In the genomic region with DNA sequence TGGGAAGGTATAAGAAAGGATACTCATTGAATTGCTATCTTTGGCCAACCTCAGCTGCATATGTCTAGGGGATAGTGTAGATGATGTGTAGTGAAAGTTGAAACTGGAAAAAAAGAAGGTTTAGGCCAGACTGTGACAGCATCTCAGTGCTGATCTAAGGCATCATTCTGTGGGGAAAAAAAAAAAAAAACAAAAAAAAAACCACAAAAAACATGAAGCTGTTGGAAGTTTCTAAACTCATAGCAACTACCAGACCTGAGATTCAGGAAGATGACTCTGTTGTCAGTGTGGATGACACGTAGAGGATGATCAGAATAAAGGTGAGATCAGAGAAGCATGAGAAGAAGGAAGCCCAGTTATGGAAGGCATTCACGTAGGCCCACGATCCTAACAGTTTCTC, we compare ENCODE assay signal across 27 cellular contexts.
DNase-seq lines count a peak whose midpoint lies in the region; ATAC-seq, FAIRE-seq and TF ChIP-seq lines count a peak whose summit lies in the region.
"Had no signal": no experiment of that assay in that cellular context is flagged by ENCODE, and none has a peak within 500 bp of the region (broad histone marks: within the 10 kb centered on the region; RNA-seq: fewer than 3 reads in every experiment).

No MANE protein-coding gene starts in this region.

- no peak overlapping the region for H3K9ac ChIP-seq in K562 (ENCODE audit: insufficient read depth in 1 of 2, low read depth in 2 of 2, low read length in 2 of 2)
- H3K9ac ChIP-seq: SK-N-SH had no signal

- TF ChIP-seq CTCF in K562 (IDR thresholded peaks at IDR 0.05 in 2 of 3, conservative IDR thresholded peaks at IDR 0.05 in 1 of 3; ENCODE audit: insufficient read depth in 2 of 3, low read depth in 1 of 3, low read length in 3 of 3) (no peak), mucosa of descending colon (IDR thresholded peaks at IDR 0.05) (no peak)

- BruUV-seq in K562 (replicated peaks; lab: Mats Ljungman, UMichigan) = no TSS peak

- H3K4me1 Mint-ChIP-seq in T-helper 1 cell treated with Interleukin-12 subunit alpha and Interleukin-12 subunit beta and Interleukin-4 antibody, amounts not matched to agents 30 μg/mL and 1 μg/mL, for 36 hours (ENCODE audit: low read depth) = peaks cover 10% of the 10 kb centered on the region

- H3K79me2 ChIP-seq in K562 (ENCODE audit: control insufficient read depth, insufficient read depth, low read length) = no peaks in the 10 kb centered on the region

- H3K36me3 ChIP-seq in K562 (ENCODE audit: control insufficient read depth, insufficient read depth, low read length) (no peaks in the 10 kb centered on the region), mucosa of descending colon (ENCODE audit: low read depth) (no peaks in the 10 kb centered on the region)
- H3K36me3 ChIP-seq: ovary, right atrium auricular region had no signal

- H3K27ac ChIP-seq in K562 (ENCODE audit: extremely low read depth, low read depth, low read length) = no peak overlapping the region
- H3K27ac ChIP-seq: 22Rv1, epithelial cell of prostate, ovary, RWPE1 had no signal

- no peak overlapping the region for H3K4me3 Mint-ChIP-seq in T-helper 1 cell treated with Interleukin-12 subunit alpha and Interleukin-12 subunit beta and Interleukin-4 antibody, amounts not matched to agents 30 μg/mL and 1 μg/mL, for 36 hours
- H3K4me3 Mint-ChIP-seq: activated CD4-positive, alpha-beta memory T cell treated with anti-CD3 and anti-CD28 coated beads for 36 hours; CD4-positive, alpha-beta T cell; natural killer cell treated with Interleukin-12 subunit alpha and Interleukin-12 subunit beta and Interleukin-15 and Interleukin-18, amount 100 ng/mL, for 72 hours; type B pancreatic cell had no signal

- no peaks in the 10 kb centered on the region for H3K9me3 Mint-ChIP-seq in T-helper 1 cell treated with Interleukin-12 subunit alpha and Interleukin-12 subunit beta and Interleukin-4 antibody, amounts not matched to agents 30 μg/mL and 1 μg/mL, for 36 hours
- H3K9me3 Mint-ChIP-seq: activated CD4-positive, alpha-beta memory T cell treated with anti-CD3 and anti-CD28 coated beads for 36 hours; natural killer cell treated with Interleukin-12 subunit alpha and Interleukin-12 subunit beta and Interleukin-15 and Interleukin-18, amount 100 ng/mL, for 72 hours; type B pancreatic cell had no signal

- TF ChIP-seq RAD21 in K562 (CRISPR knock-in tag; conservative IDR thresholded peaks at IDR 0.05 in 1 of 2, IDR thresholded peaks at IDR 0.05 in 1 of 2) = no peak

- no peaks in the 10 kb centered on the region; a peak in 1 of 5 replicates for H3K27me3 ChIP-seq in K562 (ENCODE audit: control insufficient read depth in 2 of 2, insufficient read depth in 2 of 2, low read length in 2 of 2)
- H3K27me3 ChIP-seq: ovary, right atrium auricular region had no signal

- CTCF ChIA-PET in K562 (lab: Yijun Ruan, JAX; ENCODE audit: low intra/inter-chr PET ratio) = no interaction called here

- POLR2A ChIA-PET in K562 (lab: Yijun Ruan, JAX) = interaction anchor here (1.5 kb wide), 1 partner anchor 10 kb away, joined by 3 read pairs; no protein-coding TSS in a partner anchor

- DNase-seq in T-helper 1 cell (no peak), K562 (ENCODE audit: extremely low read depth in 1 of 4, low spot score in 3 of 4) (no peak), Right ventricle myocardium inferior (ENCODE audit: missing footprints) (no peak), mucosa of descending colon (no peak)
- DNase-seq: activated CD4-positive, alpha-beta memory T cell treated with anti-CD3 and anti-CD28 coated beads for 36 hours; activated naive CD4-positive, alpha-beta T cell; CD4-positive, alpha-beta T cell; central memory CD4-positive, alpha-beta T cell; MM.1S; NCI-H1417 treated with DMSO at 0.1 percent for 48 hours; ovary; SK-N-SH; stimulated activated CD4-positive, alpha-beta T cell treated with anti-CD3 and anti-CD28 coated beads, Interleukin-4, amount 100 ng/mL, for 4 hours; T-helper 9 cell had no signal

- TF ChIP-seq EP300 in K562 (IDR thresholded peaks at IDR 0.05; ENCODE audit: low read length) = no peak

- H3K27ac Mint-ChIP-seq in T-helper 1 cell treated with Interleukin-12 subunit alpha and Interleukin-12 subunit beta and Interleukin-4 antibody, amounts not matched to agents 30 μg/mL and 1 μg/mL, for 36 hours = peak overlapping the region; percentile 4
- H3K27ac Mint-ChIP-seq: activated CD4-positive, alpha-beta memory T cell treated with anti-CD3 and anti-CD28 coated beads for 36 hours; CD4-positive, alpha-beta T cell; natural killer cell treated with Interleukin-12 subunit alpha and Interleukin-12 subunit beta and Interleukin-15 and Interleukin-18, amount 100 ng/mL, for 72 hours; type B pancreatic cell had no signal

- in situ Hi-C loops in K562 (cut with MboI) = no loop called here

- intact Hi-C loops in K562 (cut with micrococcal nuclease) = no loop called here
- intact Hi-C loops in Right ventricle myocardium inferior (cut with DNase I) = loop anchor here (5.0 kb wide), 1 partner anchor 99 kb away; the partner anchor contains the start of gene CNKSR3
- intact Hi-C loops in mucosa of descending colon (cut with DNase I, micrococcal nuclease) = no loop called here

- peak overlapping the region; percentile 5; the same call in 1 of the 2 replicates for H2AFZ ChIP-seq in K562 (ENCODE audit: low read depth, low read length)

- no peaks in the 10 kb centered on the region for H3K36me3 Mint-ChIP-seq in T-helper 1 cell treated with Interleukin-12 subunit alpha and Interleukin-12 subunit beta and Interleukin-4 antibody, amounts not matched to agents 30 μg/mL and 1 μg/mL, for 36 hours (ENCODE audit: low read depth)
- H3K36me3 Mint-ChIP-seq: activated CD4-positive, alpha-beta memory T cell treated with anti-CD3 and anti-CD28 coated beads for 36 hours; natural killer cell treated with Interleukin-12 subunit alpha and Interleukin-12 subunit beta and Interleukin-15 and Interleukin-18, amount 100 ng/mL, for 72 hours; type B pancreatic cell had no signal

- 53% methylated on average over 3 of the region's 3 CpGs for WGBS in K562 (ENCODE audit: insufficient coverage, low coverage, missing lambda C conversion rate)

- ATAC-seq in GM19395 (IDR thresholded peaks at IDR 0.05; ENCODE audit: unreplicated experiment) = peak; percentile 62
- peak; percentile 37 for ATAC-seq in HG02884 (IDR thresholded peaks at IDR 0.05; ENCODE audit: unreplicated experiment)
- ATAC-seq in K562 = no peak
- ATAC-seq in Right ventricle myocardium inferior = no peak
- no peak for ATAC-seq in GM18520 (IDR thresholded peaks at IDR 0.05; ENCODE audit: unreplicated experiment)
- ATAC-seq in mucosa of descending colon = no peak
- ATAC-seq: HCT116; left lobe of liver; natural killer cell treated with Interleukin-12 subunit alpha and Interleukin-12 subunit beta and Interleukin-15 and Interleukin-18, amount 100 ng/mL, for 72 hours had no signal

- no peaks in the 10 kb centered on the region for H3K9me1 ChIP-seq in K562 (ENCODE audit: control insufficient read depth, insufficient read depth, low read length)

- H3K4me2 ChIP-seq in K562 (ENCODE audit: insufficient read depth, low read length) = no peak overlapping the region
- H3K4me2 ChIP-seq: SK-N-SH had no signal

- H3K4me3 ChIP-seq in K562 (no peak overlapping the region), mucosa of descending colon (no peak overlapping the region)
- H3K4me3 ChIP-seq: ovary, right atrium auricular region had no signal

- H3K9me3 ChIP-seq in K562 (replicated peaks; ENCODE audit: control insufficient read depth, insufficient read depth, low read depth, low read length) = no peaks in the 10 kb centered on the region
- H3K9me3 ChIP-seq in mucosa of descending colon = no peaks in the 10 kb centered on the region
- H3K9me3 ChIP-seq: ovary, right atrium auricular region, SK-N-SH had no signal

- H3K27me3 Mint-ChIP-seq in T-helper 1 cell treated with Interleukin-12 subunit alpha and Interleukin-12 subunit beta and Interleukin-4 antibody, amounts not matched to agents 30 μg/mL and 1 μg/mL, for 36 hours (ENCODE audit: low read depth) = no peaks in the 10 kb centered on the region
- H3K27me3 Mint-ChIP-seq: CD4-positive, alpha-beta T cell; type B pancreatic cell had no signal

- no peak for TF ChIP-seq POLR2A in K562 (conservative IDR thresholded peaks at IDR 0.05)

- peaks cover 15 to 44% of the 10 kb centered on the region in 2 experiments for H3K4me1 ChIP-seq in K562 (replicated peaks in 1 of 2; ENCODE audit: control insufficient read depth in 2 of 2, insufficient read depth in 2 of 2, low read length in 2 of 2)
- peaks cover 3% of the 10 kb centered on the region for H3K4me1 ChIP-seq in mucosa of descending colon (ENCODE audit: low read depth)
- H3K4me1 ChIP-seq: right atrium auricular region had no signal

- no peak for FAIRE-seq in K562 (lab: Jason Lieb, UNC)
- FAIRE-seq: astrocyte had no signal

- H4K20me1 ChIP-seq in K562 (replicated peaks; ENCODE audit: control insufficient read depth, insufficient read depth, low read length) = no peaks in the 10 kb centered on the region

TF ChIP-seq in K562, 482 proteins besides CTCF, POLR2A, EP300 and RAD21 (continues in another document):
- TF ChIP-seq NFATC3 (IDR thresholded peaks at IDR 0.05) = no peak
- TF ChIP-seq, protein P1, sequence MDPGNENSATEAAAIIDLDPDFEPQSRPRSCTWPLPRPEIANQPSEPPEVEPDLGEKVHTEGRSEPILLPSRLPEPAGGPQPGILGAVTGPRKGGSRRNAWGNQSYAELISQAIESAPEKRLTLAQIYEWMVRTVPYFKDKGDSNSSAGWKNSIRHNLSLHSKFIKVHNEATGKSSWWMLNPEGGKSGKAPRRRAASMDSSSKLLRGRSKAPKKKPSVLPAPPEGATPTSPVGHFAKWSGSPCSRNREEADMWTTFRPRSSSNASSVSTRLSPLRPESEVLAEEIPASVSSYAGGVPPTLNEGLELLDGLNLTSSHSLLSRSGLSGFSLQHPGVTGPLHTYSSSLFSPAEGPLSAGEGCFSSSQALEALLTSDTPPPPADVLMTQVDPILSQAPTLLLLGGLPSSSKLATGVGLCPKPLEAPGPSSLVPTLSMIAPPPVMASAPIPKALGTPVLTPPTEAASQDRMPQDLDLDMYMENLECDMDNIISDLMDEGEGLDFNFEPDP (CRISPR knock-in tag; IDR thresholded peaks at IDR 0.05) = no peak
- no peak for TF ChIP-seq U2AF1 (optimal IDR thresholded peaks at IDR 0.05; ENCODE audit: low read depth, low read length)
- TF ChIP-seq, protein P2, sequence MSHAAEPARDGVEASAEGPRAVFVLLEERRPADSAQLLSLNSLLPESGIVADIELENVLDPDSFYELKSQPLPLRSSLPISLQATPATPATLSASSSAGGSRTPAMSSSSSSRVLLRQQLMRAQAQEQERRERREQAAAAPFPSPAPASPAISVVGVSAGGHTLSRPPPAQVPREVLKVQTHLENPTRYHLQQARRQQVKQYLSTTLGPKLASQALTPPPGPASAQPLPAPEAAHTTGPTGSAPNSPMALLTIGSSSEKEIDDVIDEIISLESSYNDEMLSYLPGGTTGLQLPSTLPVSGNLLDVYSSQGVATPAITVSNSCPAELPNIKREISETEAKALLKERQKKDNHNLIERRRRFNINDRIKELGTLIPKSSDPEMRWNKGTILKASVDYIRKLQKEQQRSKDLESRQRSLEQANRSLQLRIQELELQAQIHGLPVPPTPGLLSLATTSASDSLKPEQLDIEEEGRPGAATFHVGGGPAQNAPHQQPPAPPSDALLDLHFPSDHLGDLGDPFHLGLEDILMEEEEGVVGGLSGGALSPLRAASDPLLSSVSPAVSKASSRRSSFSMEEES (CRISPR knock-in tag; IDR thresholded peaks at IDR 0.05) = no peak
- no peak for TF ChIP-seq MAFG (tag; conservative IDR thresholded peaks at IDR 0.05)

Comparison
In these comparisons a context has a peak if more than half of its experiments do, and no peak if none do; other contexts are left out.
1. ATAC-seq: peak in GM19395 (single experiment) and HG02884 (single experiment); none in K562 (single experiment), Right ventricle myocardium inferior (single experiment), GM18520 (single experiment) and mucosa of descending colon (single experiment).